ENCODE assay signal across 1 cellular context in the genomic region with DNA sequence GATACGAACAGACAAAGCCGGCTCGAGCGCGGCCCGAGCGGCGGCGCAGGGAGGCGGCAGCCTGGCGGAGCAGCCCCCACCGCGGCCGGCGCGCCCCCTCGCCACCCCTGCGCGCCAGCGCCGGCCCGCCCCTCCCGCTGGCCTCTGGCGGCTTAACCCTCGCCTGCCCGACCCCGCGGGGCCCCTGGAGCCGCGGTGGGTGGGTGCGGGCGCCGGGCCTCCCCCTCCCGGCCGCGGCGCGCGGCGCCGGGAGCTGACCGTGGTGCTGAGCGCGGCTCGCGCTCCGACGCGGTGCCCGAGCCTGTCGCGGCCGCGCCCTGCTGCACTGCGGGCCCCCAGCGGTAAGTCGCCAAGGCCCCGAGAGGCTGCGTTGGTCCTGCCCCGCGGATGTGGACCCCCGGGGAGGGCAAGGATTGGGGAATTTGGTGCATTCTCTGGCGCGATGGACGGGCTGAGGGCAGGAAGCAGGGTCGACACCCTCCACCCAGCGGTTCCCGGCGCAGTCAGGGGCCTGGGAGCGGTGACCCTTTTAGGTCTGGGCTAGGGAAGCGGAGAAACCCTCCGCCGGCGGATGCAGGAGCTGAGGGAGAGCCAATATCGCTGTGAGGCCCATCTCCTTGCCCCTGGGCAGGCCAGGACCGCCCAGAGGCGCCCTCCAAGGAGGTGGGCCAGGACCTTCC.
TF ChIP-seq lines count a peak whose summit lies in the region.

No MANE protein-coding gene starts in this region.

TF ChIP-seq in HepG2, 621 proteins besides CTCF, POLR2A, EP300 and RAD21 (continued from another document and continues in another):
- no peak for TF ChIP-seq ZBTB40 (IDR thresholded peaks at IDR 0.05)
- no peak for TF ChIP-seq ZBTB40 (CRISPR knock-in tag; IDR thresholded peaks at IDR 0.05)
- TF ChIP-seq, protein P1, sequence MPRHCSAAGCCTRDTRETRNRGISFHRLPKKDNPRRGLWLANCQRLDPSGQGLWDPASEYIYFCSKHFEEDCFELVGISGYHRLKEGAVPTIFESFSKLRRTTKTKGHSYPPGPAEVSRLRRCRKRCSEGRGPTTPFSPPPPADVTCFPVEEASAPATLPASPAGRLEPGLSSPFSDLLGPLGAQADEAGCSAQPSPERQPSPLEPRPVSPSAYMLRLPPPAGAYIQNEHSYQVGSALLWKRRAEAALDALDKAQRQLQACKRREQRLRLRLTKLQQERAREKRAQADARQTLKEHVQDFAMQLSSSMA (CRISPR knock-in tag; IDR thresholded peaks at IDR 0.05) = no peak
- TF ChIP-seq ZBTB1 (CRISPR knock-in tag; IDR thresholded peaks at IDR 0.05; ENCODE audit: borderline replicate concordance) = no peak
- TF ChIP-seq PAX8 (CRISPR knock-in tag; IDR thresholded peaks at IDR 0.05; ENCODE audit: borderline replicate concordance) = no peak
- TF ChIP-seq ZNF781 (CRISPR knock-in tag; IDR thresholded peaks at IDR 0.05; ENCODE audit: borderline replicate concordance, not compliant biosample characterization) = no peak
- TF ChIP-seq ZNF709 (CRISPR knock-in tag; IDR thresholded peaks at IDR 0.05) = no peak
- TF ChIP-seq, protein P2, sequence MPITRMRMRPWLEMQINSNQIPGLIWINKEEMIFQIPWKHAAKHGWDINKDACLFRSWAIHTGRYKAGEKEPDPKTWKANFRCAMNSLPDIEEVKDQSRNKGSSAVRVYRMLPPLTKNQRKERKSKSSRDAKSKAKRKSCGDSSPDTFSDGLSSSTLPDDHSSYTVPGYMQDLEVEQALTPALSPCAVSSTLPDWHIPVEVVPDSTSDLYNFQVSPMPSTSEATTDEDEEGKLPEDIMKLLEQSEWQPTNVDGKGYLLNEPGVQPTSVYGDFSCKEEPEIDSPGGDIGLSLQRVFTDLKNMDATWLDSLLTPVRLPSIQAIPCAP (CRISPR knock-in tag; IDR thresholded peaks at IDR 0.05; ENCODE audit: low read depth) = no peak
- no peak for TF ChIP-seq NR1H2 (CRISPR knock-in tag; IDR thresholded peaks at IDR 0.05; ENCODE audit: borderline replicate concordance, low read depth)
- no peak for TF ChIP-seq KDM5A (IDR thresholded peaks at IDR 0.05; ENCODE audit: borderline replicate concordance, low read length)
- no peak for TF ChIP-seq PTBP1 (IDR thresholded peaks at IDR 0.05; ENCODE audit: low read depth, low read length, poor library complexity, severe bottlenecking)
- TF ChIP-seq CEBPB (IDR thresholded peaks at IDR 0.05; ENCODE audit: borderline replicate concordance, low read depth, low read length) = no peak
- TF ChIP-seq REPIN1 (CRISPR knock-in tag; IDR thresholded peaks at IDR 0.05; ENCODE audit: borderline replicate concordance, low read depth) = no peak
- TF ChIP-seq SP140L (CRISPR knock-in tag; IDR thresholded peaks at IDR 0.05; ENCODE audit: borderline replicate concordance) = no peak
- no peak for TF ChIP-seq GZF1 (CRISPR knock-in tag; IDR thresholded peaks at IDR 0.05)
- no peak for TF ChIP-seq MED13 (CRISPR knock-in tag; IDR thresholded peaks at IDR 0.05)
- TF ChIP-seq USF2 (IDR thresholded peaks at IDR 0.05; ENCODE audit: low read depth, low read length) = no peak
- TF ChIP-seq USF2 (CRISPR knock-in tag; IDR thresholded peaks at IDR 0.05; ENCODE audit: borderline replicate concordance) = no peak
- no peak for TF ChIP-seq CC2D1A (CRISPR knock-in tag; IDR thresholded peaks at IDR 0.05)
- no peak for TF ChIP-seq JUNB (CRISPR knock-in tag; IDR thresholded peaks at IDR 0.05; ENCODE audit: borderline replicate concordance)
- TF ChIP-seq ZNF816 (CRISPR knock-in tag; IDR thresholded peaks at IDR 0.05; ENCODE audit: borderline replicate concordance) = no peak
- no peak for TF ChIP-seq ATF5 (CRISPR knock-in tag; IDR thresholded peaks at IDR 0.05; ENCODE audit: low read depth)
- TF ChIP-seq KDM3A (CRISPR knock-in tag; IDR thresholded peaks at IDR 0.05; ENCODE audit: low read depth) = no peak
- no peak for TF ChIP-seq U2AF1 (optimal IDR thresholded peaks at IDR 0.05; ENCODE audit: low read depth, low read length)
- no peak for TF ChIP-seq HHEX (CRISPR knock-in tag; IDR thresholded peaks at IDR 0.05)
- TF ChIP-seq, protein P3, sequence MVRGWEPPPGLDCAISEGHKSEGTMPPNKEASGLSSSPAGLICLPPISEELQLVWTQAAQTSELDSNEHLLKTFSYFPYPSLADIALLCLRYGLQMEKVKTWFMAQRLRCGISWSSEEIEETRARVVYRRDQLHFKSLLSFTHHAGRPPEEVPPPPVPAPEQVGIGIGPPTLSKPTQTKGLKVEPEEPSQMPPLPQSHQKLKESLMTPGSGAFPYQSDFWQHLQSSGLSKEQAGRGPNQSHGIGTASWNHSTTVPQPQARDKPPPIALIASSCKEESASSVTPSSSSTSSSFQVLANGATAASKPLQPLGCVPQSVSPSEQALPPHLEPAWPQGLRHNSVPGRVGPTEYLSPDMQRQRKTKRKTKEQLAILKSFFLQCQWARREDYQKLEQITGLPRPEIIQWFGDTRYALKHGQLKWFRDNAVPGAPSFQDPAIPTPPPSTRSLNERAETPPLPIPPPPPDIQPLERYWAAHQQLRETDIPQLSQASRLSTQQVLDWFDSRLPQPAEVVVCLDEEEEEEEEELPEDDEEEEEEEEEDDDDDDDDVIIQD (CRISPR knock-in tag; IDR thresholded peaks at IDR 0.05; ENCODE audit: low read depth) = no peak
- TF ChIP-seq ZNF235 (CRISPR knock-in tag; IDR thresholded peaks at IDR 0.05; ENCODE audit: borderline replicate concordance) = no peak
- TF ChIP-seq CEBPG (CRISPR knock-in tag; IDR thresholded peaks at IDR 0.05) = no peak
- TF ChIP-seq, protein P4, sequence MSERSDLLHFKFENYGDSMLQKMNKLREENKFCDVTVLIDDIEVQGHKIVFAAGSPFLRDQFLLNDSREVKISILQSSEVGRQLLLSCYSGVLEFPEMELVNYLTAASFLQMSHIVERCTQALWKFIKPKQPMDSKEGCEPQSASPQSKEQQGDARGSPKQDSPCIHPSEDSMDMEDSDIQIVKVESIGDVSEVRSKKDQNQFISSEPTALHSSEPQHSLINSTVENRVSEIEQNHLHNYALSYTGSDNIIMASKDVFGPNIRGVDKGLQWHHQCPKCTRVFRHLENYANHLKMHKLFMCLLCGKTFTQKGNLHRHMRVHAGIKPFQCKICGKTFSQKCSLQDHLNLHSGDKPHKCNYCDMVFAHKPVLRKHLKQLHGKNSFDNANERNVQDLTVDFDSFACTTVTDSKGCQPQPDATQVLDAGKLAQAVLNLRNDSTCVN (CRISPR knock-in tag; IDR thresholded peaks at IDR 0.05; ENCODE audit: borderline replicate concordance) = no peak
- no peak for TF ChIP-seq NFE2L2 (IDR thresholded peaks at IDR 0.05; ENCODE audit: low read length)
- TF ChIP-seq ZFAT (CRISPR knock-in tag; conservative IDR thresholded peaks at IDR 0.05) = no peak
- no peak for TF ChIP-seq PHF5A (CRISPR knock-in tag; IDR thresholded peaks at IDR 0.05; ENCODE audit: low read depth, unreplicated experiment)
- TF ChIP-seq CHD2 (IDR thresholded peaks at IDR 0.05; ENCODE audit: low read depth, low read length) = no peak
- no peak for TF ChIP-seq ZNF672 (CRISPR knock-in tag; IDR thresholded peaks at IDR 0.05)
- TF ChIP-seq TBL1XR1 (IDR thresholded peaks at IDR 0.05; ENCODE audit: borderline replicate concordance, low read length, partially characterized antibody) = no peak
- 0 out of 2 replicates have a peak, but pooled peaks have one; percentile 64 for TF ChIP-seq CENPT (CRISPR knock-in tag; IDR thresholded peaks at IDR 0.05; ENCODE audit: low read depth)
- TF ChIP-seq RFXANK (CRISPR knock-in tag; IDR thresholded peaks at IDR 0.05) = no peak
- TF ChIP-seq ZNF143 (CRISPR knock-in tag; IDR thresholded peaks at IDR 0.05) = no peak
- no peak for TF ChIP-seq BORCS8-MEF2B (CRISPR knock-in tag; IDR thresholded peaks at IDR 0.05)
- TF ChIP-seq NFYB (CRISPR knock-in tag; IDR thresholded peaks at IDR 0.05) = no peak
- TF ChIP-seq ZFP36L2 (CRISPR knock-in tag; IDR thresholded peaks at IDR 0.05) = no peak
- no peak for TF ChIP-seq NCOR1 (IDR thresholded peaks at IDR 0.05; ENCODE audit: borderline replicate concordance, low read length)
- no peak for TF ChIP-seq SIX4 (CRISPR knock-in tag; IDR thresholded peaks at IDR 0.05)
- no peak for TF ChIP-seq ARNTL (CRISPR knock-in tag; IDR thresholded peaks at IDR 0.05)
- no peak for TF ChIP-seq MYC (CRISPR knock-in tag; IDR thresholded peaks at IDR 0.05; ENCODE audit: borderline replicate concordance)
- no peak for TF ChIP-seq ZFP90 (CRISPR knock-in tag; IDR thresholded peaks at IDR 0.05; ENCODE audit: borderline replicate concordance)
- TF ChIP-seq ZKSCAN1 (IDR thresholded peaks at IDR 0.05; ENCODE audit: low read length) = no peak
- TF ChIP-seq, protein P5, sequence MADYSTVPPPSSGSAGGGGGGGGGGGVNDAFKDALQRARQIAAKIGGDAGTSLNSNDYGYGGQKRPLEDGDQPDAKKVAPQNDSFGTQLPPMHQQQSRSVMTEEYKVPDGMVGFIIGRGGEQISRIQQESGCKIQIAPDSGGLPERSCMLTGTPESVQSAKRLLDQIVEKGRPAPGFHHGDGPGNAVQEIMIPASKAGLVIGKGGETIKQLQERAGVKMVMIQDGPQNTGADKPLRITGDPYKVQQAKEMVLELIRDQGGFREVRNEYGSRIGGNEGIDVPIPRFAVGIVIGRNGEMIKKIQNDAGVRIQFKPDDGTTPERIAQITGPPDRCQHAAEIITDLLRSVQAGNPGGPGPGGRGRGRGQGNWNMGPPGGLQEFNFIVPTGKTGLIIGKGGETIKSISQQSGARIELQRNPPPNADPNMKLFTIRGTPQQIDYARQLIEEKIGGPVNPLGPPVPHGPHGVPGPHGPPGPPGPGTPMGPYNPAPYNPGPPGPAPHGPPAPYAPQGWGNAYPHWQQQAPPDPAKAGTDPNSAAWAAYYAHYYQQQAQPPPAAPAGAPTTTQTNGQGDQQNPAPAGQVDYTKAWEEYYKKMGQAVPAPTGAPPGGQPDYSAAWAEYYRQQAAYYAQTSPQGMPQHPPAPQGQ (CRISPR knock-in tag; IDR thresholded peaks at IDR 0.05; ENCODE audit: borderline replicate concordance) = no peak
